In genomic region chr7:29896685-29897411, GRCh38 we compare ENCODE assay signal across 21 cellular contexts.
"Had no signal": no experiment of that assay in that cellular context is flagged by ENCODE, and none has a peak within 500 bp of the region (broad histone marks: within the 10 kb centered on the region; RNA-seq: fewer than 3 reads in every experiment).

No MANE protein-coding gene starts in this region.

- DNase-seq: activated CD4-positive, alpha-beta T cell treated with anti-CD3 and anti-CD28 coated beads for 36 hours; activated CD4-positive, alpha-beta T cell treated with anti-CD3 and anti-CD28 coated beads, Interleukin-2, amount 50 U/mL, for 1 hour; activated CD8-positive, alpha-beta memory T cell treated with anti-CD3 and anti-CD28 coated beads, Interleukin-2, amount 50 U/mL, for 4 hours; activated CD8-positive, alpha-beta T cell treated with anti-CD3 and anti-CD28 coated beads for 36 hours; activated gamma-delta T cell treated with Interleukin-2 at 50 U/mL for 16 hours; activated naive CD4-positive, alpha-beta T cell treated with anti-CD3 and anti-CD28 coated beads, Interleukin-2, amount 10 ng/mL, durations not matched to agents 7 days and 5 days; activated naive CD8-positive, alpha-beta T cell treated with anti-CD3 and anti-CD28 coated beads for 36 hours; activated T-cell treated with anti-CD3 and anti-CD28 coated beads, Interleukin-2, amount 50 U/mL, for 72 hours; anterior cingulate cortex; cerebellar nuclear complex; colonic mucosa; NCI-H1048; NCI-H1930; NCI-H2171; NCI-H345; NCI-H510A; NCI-H526 treated with DMSO at 0.1 percent for 48 hours; NCI-H82; SIG-M5; T-helper 1 cell; WERI-Rb-1 had no signal

- H3K9me3 ChIP-seq: colonic mucosa had no signal

- ATAC-seq: activated CD4-positive, alpha-beta T cell treated with anti-CD3 and anti-CD28 coated beads for 36 hours; activated CD8-positive, alpha-beta T cell treated with anti-CD3 and anti-CD28 coated beads for 36 hours; activated T-cell treated with anti-CD3 and anti-CD28 coated beads, Interleukin-2, amount 50 U/mL, for 72 hours had no signal

- H3K36me3 ChIP-seq: colonic mucosa, WERI-Rb-1 had no signal

- H3K27ac ChIP-seq: colonic mucosa, WERI-Rb-1 had no signal

- H3K4me3 ChIP-seq: colonic mucosa had no signal

- H3K27me3 ChIP-seq: colonic mucosa had no signal

- H3K4me1 ChIP-seq: colonic mucosa had no signal
